Comparison of ENCODE assay signal across 21 cellular contexts in the genomic region with DNA sequence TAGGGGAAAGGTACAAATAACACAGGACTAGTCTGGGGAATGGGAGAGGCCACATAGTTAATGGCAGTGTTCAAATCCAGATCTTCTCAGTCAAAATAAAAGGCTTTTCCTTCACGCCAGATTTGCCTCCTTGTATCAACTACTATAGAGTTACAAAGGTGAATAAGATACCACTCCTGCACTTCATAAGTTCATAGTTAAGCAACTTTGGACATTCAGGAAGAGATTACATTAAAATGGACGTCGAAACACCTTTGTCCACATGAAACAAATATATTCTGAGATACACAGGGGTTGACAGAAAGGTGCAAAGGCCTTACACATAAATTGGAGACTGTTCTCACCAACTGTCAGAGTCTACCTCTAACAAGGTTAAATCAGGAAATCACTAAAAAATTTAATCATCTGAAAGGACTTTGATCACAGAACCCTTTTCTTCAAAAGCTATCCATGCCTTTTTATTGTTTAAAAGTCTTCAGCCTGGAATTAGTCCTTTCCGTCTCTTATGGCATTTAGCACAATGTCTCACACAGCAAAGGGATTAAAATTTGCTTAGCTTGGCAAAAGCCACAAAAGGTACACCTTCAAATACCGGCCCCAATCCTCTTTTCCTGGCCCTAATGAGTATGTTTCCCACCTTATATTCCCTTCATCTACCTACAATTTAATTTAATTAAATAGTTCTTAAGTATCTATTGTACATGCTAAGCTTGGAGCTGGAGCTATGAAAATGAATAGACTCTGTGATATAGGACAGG. TPM values are rescaled to one million over a fixed set of nuclear protein-coding genes. Genes with fewer than 3 reads are reported as not detected.
A peak's percentile ranks its signal among the peaks of the same experiment; 100 is the strongest.
DNase-seq lines count a peak whose midpoint lies in the region; ATAC-seq, FAIRE-seq and TF ChIP-seq lines count a peak whose summit lies in the region.
"Had no signal": no experiment of that assay in that cellular context is flagged by ENCODE, and none has a peak within 500 bp of the region (broad histone marks: within the 10 kb centered on the region; RNA-seq: fewer than 3 reads in every experiment).

No MANE protein-coding gene starts in this region.

- H3K4me1 Mint-ChIP-seq in progenitor cell of endocrine pancreas (ENCODE audit: low read depth) = peaks cover 3% of the 10 kb centered on the region

- no peaks in the 10 kb centered on the region for H3K36me3 ChIP-seq in left ventricle myocardium inferior
- H3K36me3 ChIP-seq in heart left ventricle = no peaks in the 10 kb centered on the region
- no peaks in the 10 kb centered on the region for H3K36me3 ChIP-seq in mucosa of descending colon (ENCODE audit: low read depth)

- H3K27me3 Mint-ChIP-seq in progenitor cell of endocrine pancreas = no peaks in the 10 kb centered on the region

- H3K36me3 Mint-ChIP-seq in progenitor cell of endocrine pancreas (ENCODE audit: insufficient read depth) = no peaks in the 10 kb centered on the region
- H3K36me3 Mint-ChIP-seq: CD4-positive, alpha-beta memory T cell had no signal

- H3K4me1 ChIP-seq in left ventricle myocardium inferior (peaks cover 30% of the 10 kb centered on the region), heart left ventricle (peaks cover 0 to 29% (median 0%) of the 10 kb centered on the region in 12 donors), mucosa of descending colon (ENCODE audit: low read depth) (peaks cover 9% of the 10 kb centered on the region)

- peaks cover 11% of the 10 kb centered on the region for H3K27me3 ChIP-seq in left ventricle myocardium inferior (ENCODE audit: low read depth)
- H3K27me3 ChIP-seq in heart left ventricle = peaks cover 0 to 34% (median 0%) of the 10 kb centered on the region in 9 donors

- DNase-seq in left ventricle myocardium inferior = no peak
- no peak for DNase-seq in heart left ventricle
- no peak for DNase-seq in D721Med (ENCODE audit: insufficient read length, low spot score)
- no peak for DNase-seq in mucosa of descending colon
- no peak for DNase-seq in progenitor cell of endocrine pancreas (ENCODE audit: low spot score, unreplicated experiment)
- no peak for DNase-seq in lower leg skin (ENCODE audit: low spot score in 2 of 2)
- DNase-seq: 8988T; C1 segment of cervical spinal cord; Calu3; CD4-positive, alpha-beta memory T cell; COR-L47; DMS153; DND-41; GM23248; H7; HCEC 1CT had no signal

- no peak overlapping the region for H3K4me3 Mint-ChIP-seq in progenitor cell of endocrine pancreas (ENCODE audit: low read depth)
- H3K4me3 Mint-ChIP-seq: CD4-positive, alpha-beta memory T cell had no signal

- 85 to 90% (median 86%) methylated on average over 5 of the region's 5 CpGs for WGBS in heart left ventricle, 4 donors
- whole genome bisulfite sequencing in lower leg skin, 2 donors = 80 to 82% methylated on average over 5 of the region's 5 CpGs

- H3K9me3 Mint-ChIP-seq in progenitor cell of endocrine pancreas (ENCODE audit: low read depth) = no peaks in the 10 kb centered on the region

- ATAC-seq in heart left ventricle (no peak), mucosa of descending colon (peak; percentile 60)

- no peaks in the 10 kb centered on the region for H3K9me3 ChIP-seq in left ventricle myocardium inferior (replicated peaks)
- H3K9me3 ChIP-seq in heart left ventricle = no peaks in the 10 kb centered on the region
- no peaks in the 10 kb centered on the region for H3K9me3 ChIP-seq in mucosa of descending colon

- no peak overlapping the region for H3K27ac Mint-ChIP-seq in progenitor cell of endocrine pancreas
- H3K27ac Mint-ChIP-seq: CD4-positive, alpha-beta memory T cell had no signal

- H3K27ac ChIP-seq in left ventricle myocardium inferior (replicated peaks) = peak overlapping the region; percentile 82
- peak overlapping the region in 1 of 12 donors; percentile 71 for H3K27ac ChIP-seq in heart left ventricle
- H3K27ac ChIP-seq: GM23248 had no signal

- peak; percentile 58 for FAIRE-seq in D721Med (lab: Jason Lieb, UNC)
- FAIRE-seq: G401.6, GM12892, H1 had no signal

- no peak for TF ChIP-seq POLR2A in heart left ventricle (IDR thresholded peaks at IDR 0.05)
- no peak for TF ChIP-seq POLR2A in lower leg skin (IDR thresholded peaks at IDR 0.05)

- intact Hi-C loops in left ventricle myocardium inferior (cut with micrococcal nuclease) = no loop called here
- intact Hi-C loops in heart left ventricle (cut with DNase I) = no loop called here
- intact Hi-C loops in mucosa of descending colon (cut with DNase I, micrococcal nuclease) = no loop called here
- intact Hi-C loops in lower leg skin (cut with DNase I; ENCODE audit: low total_unique reads) = no loop called here

- no peak overlapping the region for H3K4me3 ChIP-seq in left ventricle myocardium inferior
- H3K4me3 ChIP-seq in heart left ventricle = no peak overlapping the region
- no peak overlapping the region for H3K4me3 ChIP-seq in mucosa of descending colon
- no peak overlapping the region for H3K4me3 ChIP-seq in lower leg skin (ENCODE audit: low read depth, poor library complexity, severe bottlenecking)
- H3K4me3 ChIP-seq: GM23248 had no signal

- no peak for TF ChIP-seq CTCF in left ventricle myocardium inferior (IDR thresholded peaks at IDR 0.05; ENCODE audit: borderline replicate concordance)
- TF ChIP-seq CTCF in heart left ventricle (IDR thresholded peaks at IDR 0.05) = no peak
- no peak for TF ChIP-seq CTCF in D721Med (IDR thresholded peaks at IDR 0.05; ENCODE audit: insufficient read depth, missing control alignments)
- no peak for TF ChIP-seq CTCF in mucosa of descending colon (IDR thresholded peaks at IDR 0.05)
- no peak for TF ChIP-seq CTCF in progenitor cell of endocrine pancreas (IDR thresholded peaks at IDR 0.05; ENCODE audit: unreplicated experiment)
- TF ChIP-seq CTCF in lower leg skin (IDR thresholded peaks at IDR 0.05) = no peak

RNA-seq across cellular contexts. Expression of gene F5, which starts 8.1 kb away (rescaled TPM):
- total RNA-seq in left ventricle myocardium inferior (14.7 TPM), heart left ventricle (10 to 100 TPM in 6 of 9 donors, 1 to 10 TPM in 2, under 1 TPM in 1; 0.93 to 43.3 (median 18.0) TPM), mucosa of descending colon (1 to 10 TPM in 1 of 3 donors, under 1 TPM in 2; 0.44 to 2.5 (median 0.69) TPM), progenitor cell of endocrine pancreas (1.7 and 2.9 TPM in 2 replicates), lower leg skin (1 to 10 TPM in 3 of 4 donors, under 1 TPM in 1; 0.38 to 5.5 (median 2.7) TPM)
- 10 to 100 TPM in 1 of 2 donors, 1 to 10 TPM in 1; 2.3 to 36.9 TPM for polyA plus RNA-seq in heart left ventricle
- total RNA-seq: A673, GM23248, H7 had no signal
- polyA plus RNA-seq: BJ, GM23248 had no signal

RNA-seq across cellular contexts. Expression of gene SELP, which starts 51.8 kb away (rescaled TPM):
- 10.9 TPM for total RNA-seq in left ventricle myocardium inferior
- 1 to 10 TPM; 1.1 to 9.7 (median 5.3) TPM for total RNA-seq in heart left ventricle
- 1 to 10 TPM; 2.2 to 2.3 TPM for polyA plus RNA-seq in heart left ventricle
- 1 to 10 TPM; 1.9 to 4.2 (median 2.4) TPM for total RNA-seq in mucosa of descending colon
- total RNA-seq in progenitor cell of endocrine pancreas = not detected in 2 replicates
- total RNA-seq in lower leg skin = 1 to 10 TPM in 1 of 4 donors, under 1 TPM in 3; 0.30 to 8.5 (median 0.54) TPM
- total RNA-seq: A673, GM23248, H1, H7 had no signal
- polyA plus RNA-seq: BJ, GM23248, H1 had no signal
